1 cellular context compared by ENCODE assay signal in the genomic region with DNA sequence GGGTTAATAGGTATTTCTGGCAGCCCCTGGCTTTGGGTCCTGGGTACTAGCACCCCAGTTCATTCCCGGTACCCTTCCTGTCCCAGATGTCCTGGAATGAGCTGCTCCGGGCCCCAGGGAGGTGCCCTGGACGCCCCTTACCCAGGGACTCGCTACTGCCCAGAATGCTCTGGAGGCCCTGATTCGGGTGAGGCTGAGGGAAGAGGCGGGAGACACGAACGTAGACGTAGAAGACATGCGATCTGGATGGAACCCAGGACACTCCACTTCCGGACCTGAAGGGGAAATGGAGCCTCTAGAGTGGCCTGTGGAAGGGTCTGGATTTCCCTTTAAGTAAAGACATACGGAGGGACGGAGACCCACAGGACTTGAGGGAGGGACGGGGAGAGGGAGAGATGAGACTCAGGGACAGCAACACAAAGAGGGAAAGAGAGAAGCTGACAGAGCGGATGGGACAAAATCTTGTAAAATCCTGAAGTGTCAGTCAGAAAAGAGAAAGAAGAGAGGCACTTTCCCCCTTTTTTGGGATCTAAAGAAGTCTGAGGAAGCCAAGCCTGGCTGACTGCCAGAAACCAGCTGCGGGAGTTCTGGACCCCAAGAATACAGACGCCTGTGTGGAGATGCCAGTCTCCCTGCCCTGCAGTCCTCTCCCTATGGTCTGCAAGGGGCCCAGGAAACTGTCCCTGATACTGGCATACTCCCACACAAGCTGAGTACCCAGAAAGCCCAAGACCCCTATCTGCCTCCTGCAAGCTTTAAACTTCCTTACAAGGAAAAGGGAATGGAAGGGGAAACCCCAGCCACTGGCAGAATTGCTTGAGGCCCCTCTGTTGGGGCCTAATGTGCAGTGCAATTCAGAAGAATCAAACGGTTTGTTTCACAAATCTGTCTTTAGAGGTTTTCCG.
A peak's percentile ranks its signal among the peaks of the same experiment; 100 is the strongest.
TF ChIP-seq lines count a peak whose summit lies in the region.

No MANE protein-coding gene starts in this region.

TF ChIP-seq in GM23338, 12 proteins besides CTCF, POLR2A, EP300 and RAD21:
- TF ChIP-seq EZH2 (IDR thresholded peaks at IDR 0.05; ENCODE audit: low read depth, unreplicated experiment) = peak; percentile 89
- no peak for TF ChIP-seq ZNF331 (CRISPR knock-in tag; IDR thresholded peaks at IDR 0.05; ENCODE audit: low read depth)
